In the genomic region with DNA sequence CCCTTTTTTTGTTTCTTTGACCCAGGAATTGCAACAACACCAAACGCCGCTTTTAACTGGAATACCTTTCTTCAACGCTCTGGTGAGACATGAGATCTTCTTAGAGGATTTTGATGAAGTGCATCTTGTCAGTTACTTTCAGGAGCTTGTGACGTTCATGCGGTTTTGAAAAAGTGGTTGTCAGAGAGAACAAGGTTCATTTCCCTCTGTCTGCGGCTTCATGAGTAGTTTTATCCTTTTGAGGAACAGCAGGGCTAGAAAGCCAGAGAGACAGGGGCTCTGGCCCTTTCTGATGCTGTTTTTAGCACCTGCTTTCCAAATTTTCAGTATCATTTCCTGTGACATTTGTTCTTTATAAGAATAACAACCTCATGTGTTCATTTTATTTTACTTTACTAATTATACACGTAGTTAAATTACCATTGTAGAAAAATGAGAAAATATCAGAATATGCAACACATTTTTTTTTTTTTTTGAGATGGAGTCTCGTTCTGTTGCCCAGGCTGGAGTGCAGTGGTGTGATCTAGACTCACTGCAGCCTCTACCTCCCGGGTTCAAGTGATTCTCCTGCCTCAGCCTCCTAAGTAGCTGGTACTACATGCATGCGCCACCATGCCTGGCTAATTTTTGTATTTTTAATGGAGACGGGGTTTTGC, we compare ENCODE assay signal across 8 cellular contexts.
DNase-seq lines count a peak whose midpoint lies in the region; ATAC-seq and TF ChIP-seq lines count a peak whose summit lies in the region.

No MANE protein-coding gene starts in this region.

- H3K9me3 Mint-ChIP-seq in activated naive CD4-positive, alpha-beta T cell treated with anti-CD3 and anti-CD28 coated beads, Interleukin-2, amount 10 ng/mL, durations not matched to agents 7 days and 5 days = no peaks in the 10 kb centered on the region
- H3K9me3 Mint-ChIP-seq in T-helper 2 cell treated with Interferon-gamma antibody and Interleukin-4, amounts not matched to agents 5 μg/mL and 100 μg/mL, for 36 hours = no peaks in the 10 kb centered on the region

- peaks cover 2% of the 10 kb centered on the region in 2 donors for H3K4me1 ChIP-seq in ascending aorta

- H3K27me3 Mint-ChIP-seq in activated naive CD4-positive, alpha-beta T cell treated with anti-CD3 and anti-CD28 coated beads, Interleukin-2, amount 10 ng/mL, durations not matched to agents 7 days and 5 days = peaks cover 3% of the 10 kb centered on the region
- no peaks in the 10 kb centered on the region for H3K27me3 Mint-ChIP-seq in T-helper 2 cell treated with Interferon-gamma antibody and Interleukin-4, amounts not matched to agents 5 μg/mL and 100 μg/mL, for 36 hours (ENCODE audit: low read depth)

- H3K4me1 Mint-ChIP-seq in activated naive CD4-positive, alpha-beta T cell treated with anti-CD3 and anti-CD28 coated beads, Interleukin-2, amount 10 ng/mL, durations not matched to agents 7 days and 5 days = peaks cover 19% of the 10 kb centered on the region
- peaks cover 37% of the 10 kb centered on the region for H3K4me1 Mint-ChIP-seq in T-helper 2 cell treated with Interferon-gamma antibody and Interleukin-4, amounts not matched to agents 5 μg/mL and 100 μg/mL, for 36 hours (ENCODE audit: low read depth)

- no peaks in the 10 kb centered on the region for H3K27me3 ChIP-seq in ascending aorta
- no peaks in the 10 kb centered on the region for H3K27me3 ChIP-seq in MG63

- H3K27ac ChIP-seq in ascending aorta = no peak overlapping the region

- H3K4me3 ChIP-seq in ascending aorta (no peak overlapping the region), MG63 (no peak overlapping the region)

- DNase-seq in activated naive CD4-positive, alpha-beta T cell treated with anti-CD3 and anti-CD28 coated beads, Interleukin-2, amount 10 ng/mL, durations not matched to agents 7 days and 5 days = peak; percentile 61
- no peak for DNase-seq in activated naive CD4-positive, alpha-beta T cell treated with Interleukin-2 at 50 U/mL for 16 hours
- DNase-seq in T-helper 2 cell treated with Interferon-gamma antibody and Interleukin-4, amounts not matched to agents 5 μg/mL and 100 μg/mL, for 36 hours (ENCODE audit: low spot score) = peak; percentile 83
- DNase-seq in superior temporal gyrus (ENCODE audit: extremely low spot score) = peak; percentile 38
- DNase-seq in ascending aorta (ENCODE audit: low spot score in 2 of 2) = no peak
- no peak for DNase-seq in MG63
- no peak for DNase-seq in NCI-H345 treated with DMSO at 0.1 percent for 48 hours (lab: John Stamatoyannopoulos, UW; ENCODE audit: unreplicated experiment)

- H3K27ac Mint-ChIP-seq in activated naive CD4-positive, alpha-beta T cell treated with anti-CD3 and anti-CD28 coated beads, Interleukin-2, amount 10 ng/mL, durations not matched to agents 7 days and 5 days = peak overlapping the region; percentile 47
- H3K27ac Mint-ChIP-seq in T-helper 2 cell treated with Interferon-gamma antibody and Interleukin-4, amounts not matched to agents 5 μg/mL and 100 μg/mL, for 36 hours = peak overlapping the region; percentile 85

- no peaks in the 10 kb centered on the region for H3K36me3 ChIP-seq in ascending aorta
- H3K36me3 ChIP-seq in MG63 = no peaks in the 10 kb centered on the region

- H3K9me3 ChIP-seq in ascending aorta (no peaks in the 10 kb centered on the region), MG63 (no peaks in the 10 kb centered on the region)

- TF ChIP-seq CTCF in ascending aorta (IDR thresholded peaks at IDR 0.05) = no peak

- intact Hi-C loops in ascending aorta (cut with DNase I) = no loop called here

- ATAC-seq in HG03064 (IDR thresholded peaks at IDR 0.05; ENCODE audit: low read depth, unreplicated experiment) = peak; percentile 91

- CTCF ChIA-PET in activated naive CD4-positive, alpha-beta T cell treated with anti-CD3 and anti-CD28 coated beads, Interleukin-2, amount 10 ng/mL, durations not matched to agents 7 days and 5 days (lab: Charles Lee) = no interaction called here

- H3K4me3 Mint-ChIP-seq in activated naive CD4-positive, alpha-beta T cell treated with anti-CD3 and anti-CD28 coated beads, Interleukin-2, amount 10 ng/mL, durations not matched to agents 7 days and 5 days = no peak overlapping the region
- peak overlapping the region; percentile 66 for H3K4me3 Mint-ChIP-seq in T-helper 2 cell treated with Interferon-gamma antibody and Interleukin-4, amounts not matched to agents 5 μg/mL and 100 μg/mL, for 36 hours

- H3K36me3 Mint-ChIP-seq in activated naive CD4-positive, alpha-beta T cell treated with anti-CD3 and anti-CD28 coated beads, Interleukin-2, amount 10 ng/mL, durations not matched to agents 7 days and 5 days = no peaks in the 10 kb centered on the region
- peaks cover 7% of the 10 kb centered on the region for H3K36me3 Mint-ChIP-seq in T-helper 2 cell treated with Interferon-gamma antibody and Interleukin-4, amounts not matched to agents 5 μg/mL and 100 μg/mL, for 36 hours (ENCODE audit: low read depth)

Comparison
In these comparisons a context has a peak if more than half of its experiments do, and no peak if none do; other contexts are left out.
1. DNase-seq: peak in activated naive CD4-positive, alpha-beta T cell treated with anti-CD3 and anti-CD28 coated beads, Interleukin-2, amount 10 ng/mL, durations not matched to agents 7 days and 5 days (single experiment), T-helper 2 cell treated with Interferon-gamma antibody and Interleukin-4, amounts not matched to agents 5 μg/mL and 100 μg/mL, for 36 hours (single experiment) and superior temporal gyrus (single experiment); none in activated naive CD4-positive, alpha-beta T cell treated with Interleukin-2 at 50 U/mL for 16 hours (single experiment), ascending aorta (0 of 2), MG63 (single experiment) and NCI-H345 treated with DMSO at 0.1 percent for 48 hours (single experiment).